Comparison of ENCODE assay signal across 30 cellular contexts in the genomic region with DNA sequence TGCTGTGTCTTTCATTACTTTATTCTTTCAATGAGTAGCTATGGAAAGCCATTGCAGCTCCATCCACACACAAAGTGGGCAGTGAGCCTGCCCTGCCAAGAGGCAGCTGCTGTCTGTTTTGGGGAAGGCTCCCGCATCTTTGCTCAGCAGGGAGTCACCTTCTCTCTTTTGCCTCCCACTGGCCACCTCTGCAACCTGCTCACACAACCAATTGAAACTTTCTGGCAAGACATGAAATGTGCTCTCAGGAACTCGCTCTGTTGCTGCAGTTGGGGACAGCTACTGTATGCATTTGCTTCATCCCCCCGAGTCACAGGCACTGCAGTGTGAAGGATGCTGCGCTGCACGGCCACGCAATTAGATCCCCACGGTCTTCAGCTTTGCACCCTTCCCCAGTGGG.
"Had no signal": no experiment of that assay in that cellular context is flagged by ENCODE, and none has a peak within 500 bp of the region (broad histone marks: within the 10 kb centered on the region; RNA-seq: fewer than 3 reads in every experiment).

No MANE protein-coding gene starts in this region.

- H3K27ac Mint-ChIP-seq: activated CD8-positive, alpha-beta memory T cell treated with anti-CD3 and anti-CD28 coated beads, Interleukin-2, amount 10 ng/mL, durations not matched to agents 7 days and 5 days; activated naive CD4-positive, alpha-beta T cell treated with anti-CD3 and anti-CD28 coated beads, Interleukin-2, amount 50 U/mL, for 24 hours; activated naive CD8-positive, alpha-beta T cell treated with anti-CD3 and anti-CD28 coated beads, Interleukin-2, amount 50 U/mL, for 24 hours; activated T-cell treated with anti-CD3 and anti-CD28 coated beads, Interleukin-2, amount 50 U/mL, for 24 hours; activated T-helper 1 cell treated with anti-CD3 and anti-CD28 coated beads, Interleukin-12 subunit alpha, Interleukin-12 subunit beta, Interleukin-2, Interleukin-4 antibody, amounts not matched to agents 30 ng/mL and 10 ng/mL and 1 ng/mL, durations not matched to agents 14 hours and 24 hours and 36 hours had no signal

- H3K4me3 ChIP-seq: cardiac muscle cell, SJCRH30 had no signal

- H3K9ac ChIP-seq: SK-N-SH had no signal

- H3K9me3 Mint-ChIP-seq: activated naive CD4-positive, alpha-beta T cell treated with anti-CD3 and anti-CD28 coated beads, Interleukin-2, amount 50 U/mL, for 24 hours; activated naive CD8-positive, alpha-beta T cell treated with anti-CD3 and anti-CD28 coated beads, Interleukin-2, amount 50 U/mL, for 24 hours; activated T-cell treated with anti-CD3 and anti-CD28 coated beads, Interleukin-2, amount 50 U/mL, for 24 hours; activated T-helper 1 cell treated with anti-CD3 and anti-CD28 coated beads, Interleukin-12 subunit alpha, Interleukin-12 subunit beta, Interleukin-2, Interleukin-4 antibody, amounts not matched to agents 30 ng/mL and 10 ng/mL and 1 ng/mL, durations not matched to agents 14 hours and 24 hours and 36 hours; brain had no signal

- H3K36me3 Mint-ChIP-seq: activated CD8-positive, alpha-beta memory T cell treated with anti-CD3 and anti-CD28 coated beads, Interleukin-2, amount 10 ng/mL, durations not matched to agents 7 days and 5 days; activated naive CD4-positive, alpha-beta T cell treated with anti-CD3 and anti-CD28 coated beads, Interleukin-2, amount 50 U/mL, for 24 hours; brain had no signal

- H3K4me1 ChIP-seq: SJCRH30 had no signal

- FAIRE-seq: astrocyte had no signal

- H3K27ac ChIP-seq: cardiac muscle cell, SJCRH30, VCaP had no signal

- H3K4me2 ChIP-seq: SK-N-SH had no signal

- DNase-seq: activated CD4-positive, alpha-beta T cell treated with anti-CD3 and anti-CD28 coated beads for 4 hours; activated CD4-positive, alpha-beta T cell treated with anti-CD3 and anti-CD28 coated beads, Interleukin-2, amount 50 U/mL, for 4 hours; activated CD8-positive, alpha-beta memory T cell treated with anti-CD3 and anti-CD28 coated beads, Interleukin-2, amount 10 ng/mL, durations not matched to agents 7 days and 5 days; activated effector memory CD4-positive, alpha-beta T cell treated with Interleukin-2 at 50 U/mL for 16 hours; activated naive CD4-positive, alpha-beta T cell; activated naive CD8-positive, alpha-beta T cell treated with anti-CD3 and anti-CD28 coated beads, Interleukin-2, amount 50 U/mL, for 24 hours; activated T-cell treated with anti-CD3 and anti-CD28 coated beads, Interleukin-2, amount 50 U/mL, for 24 hours; Karpas-422; MM.1S; NCI-H1105; NCI-H1436; NCI-H187 treated with DMSO at 0.1 percent for 48 hours; NCI-H2081 treated with DMSO at 0.1 percent for 48 hours; NCI-H2171; NCI-H226; NCI-H526; NCI-H82; OCI-M1; Right ventricle myocardium superior; RPMI8226; SJCRH30; SK-N-SH; T-helper 1 cell had no signal

- H3K27me3 ChIP-seq: cardiac muscle cell, SJCRH30 had no signal

- H3K9me3 ChIP-seq: SJCRH30, SK-N-SH had no signal

- H3K36me3 ChIP-seq: cardiac muscle cell, SJCRH30 had no signal

- ATAC-seq: activated CD8-positive, alpha-beta memory T cell treated with anti-CD3 and anti-CD28 coated beads, Interleukin-2, amount 10 ng/mL, durations not matched to agents 7 days and 5 days; activated naive CD8-positive, alpha-beta T cell treated with anti-CD3 and anti-CD28 coated beads, Interleukin-2, amount 50 U/mL, for 24 hours; Panc1 had no signal
